ENCODE assay signal across 12 cellular contexts in genomic region chr2:66445076-66445724, GRCh38. TPM values are rescaled to one million over a fixed set of nuclear protein-coding genes. Genes with fewer than 3 reads are reported as not detected.
DNase-seq lines count a peak whose midpoint lies in the region; ATAC-seq and TF ChIP-seq lines count a peak whose summit lies in the region.
"Had no signal": no experiment of that assay in that cellular context is flagged by ENCODE, and none has a peak within 500 bp of the region (broad histone marks: within the 10 kb centered on the region; RNA-seq: fewer than 3 reads in every experiment).

No MANE protein-coding gene starts in this region.

- H3K9me3 Mint-ChIP-seq in dendritic cell treated with granulocyte-macrophage colony-stimulating factor and Interleukin-4, amounts not matched to agents 40 ng/mL and 50 ng/mL, for 4 days, result no peaks in the 10 kb centered on the region
- H3K9me3 Mint-ChIP-seq in immature natural killer cell, result peaks cover 0 to 4% (median 0%) of the 10 kb centered on the region in 6 donors
- H3K9me3 Mint-ChIP-seq: natural killer cell treated with Interleukin-12 subunit alpha and Interleukin-12 subunit beta and Interleukin-15 and Interleukin-18, amount 100 ng/mL, for 72 hours had no signal

- intact Hi-C loops in dendritic cell treated with granulocyte-macrophage colony-stimulating factor and Interleukin-4, amounts not matched to agents 40 ng/mL and 50 ng/mL, for 4 days (cut with micrococcal nuclease), result no loop called here
- intact Hi-C loops in sigmoid colon (cut with DNase I), result no loop called here

- TF ChIP-seq CTCF in sigmoid colon (IDR thresholded peaks at IDR 0.05), result peak in 2 of 4 experiments; percentile 15 to 32

- H3K9me3 ChIP-seq in sigmoid colon, result no peaks in the 10 kb centered on the region

- H3K4me1 Mint-ChIP-seq in dendritic cell treated with granulocyte-macrophage colony-stimulating factor and Interleukin-4, amounts not matched to agents 40 ng/mL and 50 ng/mL, for 4 days (ENCODE audit: low read depth), result peaks cover 40% of the 10 kb centered on the region
- peaks cover 2 to 4% of the 10 kb centered on the region in 2 donors for H3K4me1 Mint-ChIP-seq in immature natural killer cell

- peaks cover 0 to 43% (median 30%) of the 10 kb centered on the region in 4 donors for H3K4me1 ChIP-seq in sigmoid colon

- H3K36me3 ChIP-seq in sigmoid colon, result peaks cover 0 to 38% (median 3%) of the 10 kb centered on the region in 4 donors

- 48 to 80% methylated on average over 43 of the region's 43 CpGs for WGBS in sigmoid colon, 2 donors

- H3K4me3 ChIP-seq in sigmoid colon, result peak overlapping the region; percentile 44 to 87 (median 84)

- peak overlapping the region; percentile 93 to 99 (median 98) for H3K27ac ChIP-seq in sigmoid colon

- peak overlapping the region; percentile 57 for H3K4me3 Mint-ChIP-seq in dendritic cell treated with granulocyte-macrophage colony-stimulating factor and Interleukin-4, amounts not matched to agents 40 ng/mL and 50 ng/mL, for 4 days
- peak overlapping the region; percentile 10 to 69 (median 50) for H3K4me3 Mint-ChIP-seq in immature natural killer cell
- H3K4me3 Mint-ChIP-seq: natural killer cell treated with Interleukin-12 subunit alpha and Interleukin-12 subunit beta and Interleukin-15 and Interleukin-18, amount 100 ng/mL, for 72 hours had no signal

- no peaks in the 10 kb centered on the region for H3K27me3 ChIP-seq in sigmoid colon

- TF ChIP-seq POLR2A in sigmoid colon (IDR thresholded peaks at IDR 0.05), result no peak

- TF ChIP-seq EP300 in sigmoid colon (IDR thresholded peaks at IDR 0.05), result no peak

- peak; percentile 18 for DNase-seq in GM04503 (ENCODE audit: low read depth)
- DNase-seq in immature natural killer cell, result no peak
- DNase-seq in sigmoid colon, result peak; percentile 70
- DNase-seq in HT-29 (ENCODE audit: low spot score), result no peak
- no peak for DNase-seq in NCI-H2081 treated with DMSO at 0.1 percent for 48 hours (lab: John Stamatoyannopoulos, UW)
- no peak for DNase-seq in stimulated activated CD4-positive, alpha-beta T cell treated with anti-CD3 and anti-CD28 coated beads, Interleukin-2, amount 100 ng/mL, for 24 hours
- DNase-seq: NCI-H1417 treated with DMSO at 0.1 percent for 48 hours; SHP77; stimulated activated CD8-positive, alpha-beta memory T cell treated with anti-CD3 and anti-CD28 coated beads, Interleukin-4, amount 100 ng/mL, for 48 hours had no signal

- no peaks in the 10 kb centered on the region for H3K36me3 Mint-ChIP-seq in dendritic cell treated with granulocyte-macrophage colony-stimulating factor and Interleukin-4, amounts not matched to agents 40 ng/mL and 50 ng/mL, for 4 days (ENCODE audit: low read depth)
- peaks cover 0 to 4% (median 4%) of the 10 kb centered on the region in 3 donors for H3K36me3 Mint-ChIP-seq in immature natural killer cell
- H3K36me3 Mint-ChIP-seq: natural killer cell treated with Interleukin-12 subunit alpha and Interleukin-12 subunit beta and Interleukin-15 and Interleukin-18, amount 100 ng/mL, for 72 hours had no signal

- H3K27ac Mint-ChIP-seq in dendritic cell treated with granulocyte-macrophage colony-stimulating factor and Interleukin-4, amounts not matched to agents 40 ng/mL and 50 ng/mL, for 4 days, result no peak overlapping the region
- no peak overlapping the region for H3K27ac Mint-ChIP-seq in immature natural killer cell
- H3K27ac Mint-ChIP-seq: natural killer cell treated with Interleukin-12 subunit alpha and Interleukin-12 subunit beta and Interleukin-15 and Interleukin-18, amount 100 ng/mL, for 72 hours had no signal

- H3K27me3 Mint-ChIP-seq in dendritic cell treated with granulocyte-macrophage colony-stimulating factor and Interleukin-4, amounts not matched to agents 40 ng/mL and 50 ng/mL, for 4 days, result peaks cover 67% of the 10 kb centered on the region
- H3K27me3 Mint-ChIP-seq in immature natural killer cell (ENCODE audit: low read depth in 3 of 3), result peaks cover 15 to 29% (median 20%) of the 10 kb centered on the region in 3 donors

- no peak for ATAC-seq in GM21423 (IDR thresholded peaks at IDR 0.05; ENCODE audit: unreplicated experiment)
- ATAC-seq: natural killer cell treated with Interleukin-12 subunit alpha and Interleukin-12 subunit beta and Interleukin-15 and Interleukin-18, amount 100 ng/mL, for 72 hours had no signal

RNA-seq across cellular contexts. Expression of gene MEIS1, which starts 10.3 kb away (rescaled TPM):
- polyA plus RNA-seq in immature natural killer cell (1 to 10 TPM in 2 of 3 donors, not detected in 1; 1.3 to 1.7 TPM), sigmoid colon (10 to 100 TPM in 1 of 3 donors, 1 to 10 TPM in 2; 2.8 to 14.2 (median 7.8) TPM)
- total RNA-seq in sigmoid colon, result 100 to 1,000 TPM; 108 to 144 (median 128) TPM
- total RNA-seq in HT-29 (2014; rRNA removed; shearing (Covaris generic)), result 3.1 and 7.7 TPM in 2 replicates

Comparison
In these comparisons a context has a peak if more than half of its experiments do, and no peak if none do; other contexts are left out.
1. DNase-seq: peak in GM04503 (single experiment) and sigmoid colon (single experiment); none in immature natural killer cell (0 of 3), HT-29 (single experiment), NCI-H2081 treated with DMSO at 0.1 percent for 48 hours (single experiment) and stimulated activated CD4-positive, alpha-beta T cell treated with anti-CD3 and anti-CD28 coated beads, Interleukin-2, amount 100 ng/mL, for 24 hours (0 of 2).
2. RNA of gene MEIS1, which starts 10.3 kb away (total RNA-seq): 108 to 144 TPM in sigmoid colon; 3.1 to 7.7 TPM in HT-29; every median in the first group is over 10 times any median in the second.